ENCODE assay signal across 11 cellular contexts in the genomic region with DNA sequence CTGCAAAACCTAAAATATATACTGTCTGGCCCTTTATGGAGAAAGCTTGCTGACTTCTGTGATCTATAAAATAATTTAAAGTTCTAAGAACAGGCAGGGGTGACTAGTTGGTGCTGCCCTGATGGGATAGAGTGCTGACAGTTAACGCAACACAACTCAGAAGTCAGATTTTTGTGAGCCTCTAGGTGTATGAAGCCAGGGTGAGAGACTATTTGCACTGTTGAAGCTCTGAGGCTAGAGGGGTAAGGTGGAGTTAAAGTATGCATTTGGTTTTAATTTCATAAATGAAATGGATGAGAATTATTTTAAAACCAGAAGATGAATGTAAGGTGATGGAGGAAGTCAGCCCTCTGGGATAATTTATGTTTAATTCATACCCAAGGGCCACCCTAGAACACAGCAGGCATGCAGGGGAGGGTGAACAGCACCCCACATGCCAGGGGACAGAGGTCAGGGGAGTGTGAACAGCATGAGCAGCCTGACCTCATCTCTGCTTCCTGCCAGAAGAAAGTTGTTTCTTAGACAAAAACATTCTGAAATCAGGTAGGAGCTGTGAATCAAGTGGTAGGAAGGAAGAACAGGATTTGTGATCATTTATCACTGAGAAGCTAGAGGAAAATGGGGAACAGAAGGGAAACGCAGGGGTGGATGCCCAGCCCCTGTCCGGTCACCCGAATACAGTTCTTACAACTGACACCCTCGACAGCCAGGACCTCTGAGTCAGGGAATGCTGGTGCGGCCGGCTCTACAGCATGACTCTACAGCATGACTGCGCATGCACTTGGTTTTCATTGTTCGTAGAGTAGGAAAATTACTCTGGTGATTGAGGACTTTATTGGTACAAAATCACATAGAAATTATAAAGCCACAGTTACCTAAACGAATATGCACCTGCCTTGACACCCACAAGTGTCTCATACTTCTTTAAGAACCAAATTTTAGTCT.
DNase-seq lines count a peak whose midpoint lies in the region; ATAC-seq and TF ChIP-seq lines count a peak whose summit lies in the region.
"Had no signal": no experiment of that assay in that cellular context is flagged by ENCODE, and none has a peak within 500 bp of the region (broad histone marks: within the 10 kb centered on the region; RNA-seq: fewer than 3 reads in every experiment).

No MANE protein-coding gene starts in this region.

- no peaks in the 10 kb centered on the region for H3K27me3 Mint-ChIP-seq in activated CD4-positive, alpha-beta T cell treated with anti-CD3 and anti-CD28 coated beads for 36 hours
- H3K27me3 Mint-ChIP-seq in activated CD4-positive, alpha-beta T cell treated with anti-CD3 and anti-CD28 coated beads, Interleukin-2, amount 10 ng/mL, durations not matched to agents 7 days and 5 days = no peaks in the 10 kb centered on the region
- H3K27me3 Mint-ChIP-seq in activated T-helper 1 cell treated with anti-CD3 and anti-CD28 coated beads, Interleukin-12 subunit alpha, Interleukin-12 subunit beta, Interleukin-2, Interleukin-4 antibody, amounts not matched to agents 30 ng/mL and 10 ng/mL and 1 ng/mL, durations not matched to agents 14 hours and 24 hours and 36 hours (ENCODE audit: insufficient read depth) = no peaks in the 10 kb centered on the region
- peaks cover 2% of the 10 kb centered on the region for H3K27me3 Mint-ChIP-seq in mesothelial cell of epicardium (ENCODE audit: low read depth)

- intact Hi-C loops in activated CD4-positive, alpha-beta T cell treated with anti-CD3 and anti-CD28 coated beads for 36 hours (cut with DNase I, micrococcal nuclease) = no loop called here
- intact Hi-C loops in activated T-helper 1 cell treated with anti-CD3 and anti-CD28 coated beads, Interleukin-12 subunit alpha, Interleukin-12 subunit beta, Interleukin-2, Interleukin-4 antibody, amounts not matched to agents 30 ng/mL and 10 ng/mL and 1 ng/mL, durations not matched to agents 14 hours and 24 hours and 36 hours (cut with micrococcal nuclease) = no loop called here
- intact Hi-C loops in posterior vena cava (cut with DNase I) = no loop called here

- H3K27ac Mint-ChIP-seq in activated CD4-positive, alpha-beta T cell treated with anti-CD3 and anti-CD28 coated beads for 36 hours = peak overlapping the region; percentile 9
- no peak overlapping the region for H3K27ac Mint-ChIP-seq in activated CD4-positive, alpha-beta T cell treated with anti-CD3 and anti-CD28 coated beads, Interleukin-2, amount 10 ng/mL, durations not matched to agents 7 days and 5 days
- peak overlapping the region; percentile 61 for H3K27ac Mint-ChIP-seq in activated T-helper 1 cell treated with anti-CD3 and anti-CD28 coated beads, Interleukin-12 subunit alpha, Interleukin-12 subunit beta, Interleukin-2, Interleukin-4 antibody, amounts not matched to agents 30 ng/mL and 10 ng/mL and 1 ng/mL, durations not matched to agents 14 hours and 24 hours and 36 hours
- no peak overlapping the region for H3K27ac Mint-ChIP-seq in mesothelial cell of epicardium

- POLR2A ChIA-PET in activated CD4-positive, alpha-beta T cell treated with anti-CD3 and anti-CD28 coated beads for 36 hours (lab: Charles Lee) = no interaction called here
- POLR2A ChIA-PET in activated CD4-positive, alpha-beta T cell treated with anti-CD3 and anti-CD28 coated beads, Interleukin-2, amount 10 ng/mL, durations not matched to agents 7 days and 5 days (lab: Charles Lee) = no interaction called here

- H3K4me1 Mint-ChIP-seq in activated CD4-positive, alpha-beta T cell treated with anti-CD3 and anti-CD28 coated beads for 36 hours = peaks cover 43% of the 10 kb centered on the region
- peaks cover 51% of the 10 kb centered on the region for H3K4me1 Mint-ChIP-seq in activated CD4-positive, alpha-beta T cell treated with anti-CD3 and anti-CD28 coated beads, Interleukin-2, amount 10 ng/mL, durations not matched to agents 7 days and 5 days
- peaks cover 32% of the 10 kb centered on the region for H3K4me1 Mint-ChIP-seq in activated T-helper 1 cell treated with anti-CD3 and anti-CD28 coated beads, Interleukin-12 subunit alpha, Interleukin-12 subunit beta, Interleukin-2, Interleukin-4 antibody, amounts not matched to agents 30 ng/mL and 10 ng/mL and 1 ng/mL, durations not matched to agents 14 hours and 24 hours and 36 hours (ENCODE audit: low read depth)
- H3K4me1 Mint-ChIP-seq in mesothelial cell of epicardium = peaks cover 4% of the 10 kb centered on the region

- TF ChIP-seq CTCF in fibroblast of mammary gland (conservative IDR thresholded peaks at IDR 0.05; ENCODE audit: control insufficient read depth, insufficient read depth, low read depth, low read length) (no peak), mesothelial cell of epicardium (IDR thresholded peaks at IDR 0.05; ENCODE audit: unreplicated experiment) (no peak)

- no peaks in the 10 kb centered on the region for H3K9me3 Mint-ChIP-seq in activated CD4-positive, alpha-beta T cell treated with anti-CD3 and anti-CD28 coated beads for 36 hours (ENCODE audit: low read depth)
- peaks cover 10% of the 10 kb centered on the region for H3K9me3 Mint-ChIP-seq in activated CD4-positive, alpha-beta T cell treated with anti-CD3 and anti-CD28 coated beads, Interleukin-2, amount 10 ng/mL, durations not matched to agents 7 days and 5 days
- H3K9me3 Mint-ChIP-seq in activated T-helper 1 cell treated with anti-CD3 and anti-CD28 coated beads, Interleukin-12 subunit alpha, Interleukin-12 subunit beta, Interleukin-2, Interleukin-4 antibody, amounts not matched to agents 30 ng/mL and 10 ng/mL and 1 ng/mL, durations not matched to agents 14 hours and 24 hours and 36 hours = no peaks in the 10 kb centered on the region
- no peaks in the 10 kb centered on the region for H3K9me3 Mint-ChIP-seq in mesothelial cell of epicardium

- H3K4me3 Mint-ChIP-seq in activated CD4-positive, alpha-beta T cell treated with anti-CD3 and anti-CD28 coated beads for 36 hours = no peak overlapping the region
- no peak overlapping the region for H3K4me3 Mint-ChIP-seq in activated CD4-positive, alpha-beta T cell treated with anti-CD3 and anti-CD28 coated beads, Interleukin-2, amount 10 ng/mL, durations not matched to agents 7 days and 5 days
- H3K4me3 Mint-ChIP-seq in activated T-helper 1 cell treated with anti-CD3 and anti-CD28 coated beads, Interleukin-12 subunit alpha, Interleukin-12 subunit beta, Interleukin-2, Interleukin-4 antibody, amounts not matched to agents 30 ng/mL and 10 ng/mL and 1 ng/mL, durations not matched to agents 14 hours and 24 hours and 36 hours = no peak overlapping the region
- H3K4me3 Mint-ChIP-seq in mesothelial cell of epicardium = no peak overlapping the region

- H3K36me3 Mint-ChIP-seq in activated CD4-positive, alpha-beta T cell treated with anti-CD3 and anti-CD28 coated beads for 36 hours (ENCODE audit: low read depth) = peaks cover 40% of the 10 kb centered on the region
- peaks cover 70% of the 10 kb centered on the region for H3K36me3 Mint-ChIP-seq in activated CD4-positive, alpha-beta T cell treated with anti-CD3 and anti-CD28 coated beads, Interleukin-2, amount 10 ng/mL, durations not matched to agents 7 days and 5 days (ENCODE audit: low read depth)
- H3K36me3 Mint-ChIP-seq in activated T-helper 1 cell treated with anti-CD3 and anti-CD28 coated beads, Interleukin-12 subunit alpha, Interleukin-12 subunit beta, Interleukin-2, Interleukin-4 antibody, amounts not matched to agents 30 ng/mL and 10 ng/mL and 1 ng/mL, durations not matched to agents 14 hours and 24 hours and 36 hours (ENCODE audit: low read depth) = peaks cover 49% of the 10 kb centered on the region
- peaks cover 2% of the 10 kb centered on the region for H3K36me3 Mint-ChIP-seq in mesothelial cell of epicardium

- H3K4me3 ChIP-seq in fibroblast of mammary gland (ENCODE audit: control insufficient read depth, low read depth, low read length) = no peak overlapping the region
- H3K4me3 ChIP-seq: colonic mucosa had no signal

- ATAC-seq in activated CD4-positive, alpha-beta T cell treated with anti-CD3 and anti-CD28 coated beads for 36 hours = no peak
- ATAC-seq in HG03442 (IDR thresholded peaks at IDR 0.05; ENCODE audit: unreplicated experiment) = no peak

- CTCF ChIA-PET in activated CD4-positive, alpha-beta T cell treated with anti-CD3 and anti-CD28 coated beads for 36 hours (lab: Charles Lee) = interaction anchor here (1.2 kb wide), 1 partner anchor 40 kb away, joined by 3 read pairs; no protein-coding TSS in a partner anchor
- CTCF ChIA-PET in activated CD4-positive, alpha-beta T cell treated with anti-CD3 and anti-CD28 coated beads, Interleukin-2, amount 10 ng/mL, durations not matched to agents 7 days and 5 days (lab: Charles Lee) = interaction anchor here (1.2 kb wide), 1 partner anchor 39 kb away, joined by 3 read pairs; no protein-coding TSS in a partner anchor

- no peak for DNase-seq in activated CD4-positive, alpha-beta T cell treated with anti-CD3 and anti-CD28 coated beads for 36 hours
- DNase-seq in activated CD4-positive, alpha-beta T cell treated with anti-CD3 and anti-CD28 coated beads, Interleukin-2, amount 10 ng/mL, durations not matched to agents 7 days and 5 days = no peak
- no peak for DNase-seq in activated T-helper 1 cell treated with anti-CD3 and anti-CD28 coated beads, Interleukin-12 subunit alpha, Interleukin-12 subunit beta, Interleukin-2, Interleukin-4 antibody, amounts not matched to agents 30 ng/mL and 10 ng/mL and 1 ng/mL, durations not matched to agents 14 hours and 24 hours and 36 hours (ENCODE audit: low spot score)
- DNase-seq in fibroblast of mammary gland (ENCODE audit: low read depth) (peak; percentile 60), posterior vena cava (ENCODE audit: low spot score) (peak; percentile 11), mesothelial cell of epicardium (ENCODE audit: low spot score in 2 of 2, unreplicated experiment in 2 of 2) (no peak), DMS153 treated with DMSO at 0.1 percent for 48 hours (lab: John Stamatoyannopoulos, UW; ENCODE audit: unreplicated experiment) (no peak)
- DNase-seq: activated T-cell treated with anti-CD3 and anti-CD28 coated beads for 4 hours, colonic mucosa, NCI-H1092 had no signal

Comparison
In these comparisons a context has a peak if more than half of its experiments do, and no peak if none do; other contexts are left out.
1. H3K27ac Mint-ChIP-seq: peak in activated CD4-positive, alpha-beta T cell treated with anti-CD3 and anti-CD28 coated beads for 36 hours (single experiment) and activated T-helper 1 cell treated with anti-CD3 and anti-CD28 coated beads, Interleukin-12 subunit alpha, Interleukin-12 subunit beta, Interleukin-2, Interleukin-4 antibody, amounts not matched to agents 30 ng/mL and 10 ng/mL and 1 ng/mL, durations not matched to agents 14 hours and 24 hours and 36 hours (single experiment); none in activated CD4-positive, alpha-beta T cell treated with anti-CD3 and anti-CD28 coated beads, Interleukin-2, amount 10 ng/mL, durations not matched to agents 7 days and 5 days (single experiment) and mesothelial cell of epicardium (single experiment).
2. DNase-seq: peak in fibroblast of mammary gland (single experiment) and posterior vena cava (single experiment); none in activated CD4-positive, alpha-beta T cell treated with anti-CD3 and anti-CD28 coated beads for 36 hours (single experiment), activated CD4-positive, alpha-beta T cell treated with anti-CD3 and anti-CD28 coated beads, Interleukin-2, amount 10 ng/mL, durations not matched to agents 7 days and 5 days (single experiment), activated T-helper 1 cell treated with anti-CD3 and anti-CD28 coated beads, Interleukin-12 subunit alpha, Interleukin-12 subunit beta, Interleukin-2, Interleukin-4 antibody, amounts not matched to agents 30 ng/mL and 10 ng/mL and 1 ng/mL, durations not matched to agents 14 hours and 24 hours and 36 hours (single experiment), mesothelial cell of epicardium (0 of 2) and DMS153 treated with DMSO at 0.1 percent for 48 hours (single experiment).